In the genomic region with DNA sequence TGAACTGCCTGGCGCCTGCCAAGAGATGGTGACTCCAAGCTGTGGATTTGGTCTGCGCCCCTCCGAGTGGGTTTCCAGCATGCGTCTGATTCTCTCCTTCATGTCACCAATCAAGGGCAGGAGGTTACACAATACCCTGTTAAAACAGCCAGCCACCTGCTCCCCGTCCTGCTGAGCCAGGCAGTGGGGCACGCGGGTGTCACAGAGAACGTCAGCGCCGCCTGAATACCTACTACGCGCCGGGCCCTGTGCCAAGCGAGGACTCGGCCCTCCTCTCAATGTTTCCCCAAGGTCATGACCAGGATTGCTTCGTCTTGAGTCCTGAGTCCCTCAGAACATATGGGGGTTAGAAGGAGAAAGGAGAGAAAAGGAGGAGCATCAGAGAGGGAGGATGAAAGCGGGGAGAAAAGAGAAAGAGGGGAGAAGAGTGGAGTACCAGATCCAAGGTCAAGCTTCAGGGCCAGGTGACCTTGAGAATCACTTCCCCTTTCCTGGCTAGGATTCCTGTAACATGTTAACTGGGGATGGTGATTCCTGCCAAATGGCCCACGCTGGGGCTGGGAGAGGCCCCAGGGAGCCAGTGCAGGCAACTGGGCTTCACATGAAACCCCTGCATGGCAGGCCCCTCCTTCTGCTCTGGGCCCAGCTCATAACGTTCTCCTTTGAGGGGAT, we compare ENCODE assay signal across 28 cellular contexts.
"Had no signal": no experiment of that assay in that cellular context is flagged by ENCODE, and none has a peak within 500 bp of the region (broad histone marks: within the 10 kb centered on the region; RNA-seq: fewer than 3 reads in every experiment).

No MANE protein-coding gene starts in this region.

- H3K4me2 ChIP-seq: hepatocyte had no signal

- DNase-seq: activated CD4-positive, alpha-beta T cell treated with anti-CD3 and anti-CD28 coated beads for 4 hours; activated CD4-positive, alpha-beta T cell treated with anti-CD3 and anti-CD28 coated beads, Interleukin-2, amount 50 U/mL, for 4 hours; activated CD4-positive, CD25-positive, alpha-beta regulatory T cell; activated naive CD4-positive, alpha-beta T cell treated with Interleukin-2 at 50 U/mL for 16 hours; activated T-cell treated with anti-CD3 and anti-CD28 coated beads for 4 hours; activated T-cell treated with anti-CD3 and anti-CD28 coated beads, Interleukin-2, amount 50 U/mL, for 72 hours; anterior cingulate cortex; colonic mucosa; dorsolateral prefrontal cortex; effector memory CD4-positive, alpha-beta T cell; erythroblast; gastrocnemius medialis; islet precursor cell; left ventricle myocardium inferior; nephron progenitor cell; ovary; sigmoid colon; small intestine; stimulated activated CD4-positive, alpha-beta T cell treated with anti-CD3 and anti-CD28 coated beads, Interleukin-4, amount 100 ng/mL, for 24 hours; T-helper 1 cell had no signal

- H3K36me3 Mint-ChIP-seq: activated naive CD8-positive, alpha-beta T cell; stimulated activated effector memory CD8-positive, alpha-beta T cell treated with anti-CD3 and anti-CD28 coated beads, Interleukin-12 subunit alpha, Interleukin-12 subunit beta, amount 100 ng/mL, for 72 hours had no signal

- H3K4me1 Mint-ChIP-seq: stimulated activated effector memory CD8-positive, alpha-beta T cell treated with anti-CD3 and anti-CD28 coated beads, Interleukin-12 subunit alpha, Interleukin-12 subunit beta, amount 100 ng/mL, for 72 hours had no signal

- H3K79me2 ChIP-seq: hepatocyte had no signal

- H3K4me3 ChIP-seq: colonic mucosa, dorsolateral prefrontal cortex, gastrocnemius medialis, hepatocyte, left ventricle myocardium inferior, ovary, sigmoid colon, suprapubic skin, tibial nerve had no signal

- H3K9me3 ChIP-seq: colonic mucosa, gastrocnemius medialis, left ventricle myocardium inferior, ovary, sigmoid colon, suprapubic skin had no signal

- H3K27me3 ChIP-seq: colonic mucosa, dorsolateral prefrontal cortex, gastrocnemius medialis, hepatocyte, ovary, sigmoid colon, tibial nerve had no signal

- H3K36me3 ChIP-seq: colonic mucosa, gastrocnemius medialis, left ventricle myocardium inferior, ovary, sigmoid colon, suprapubic skin, tibial nerve had no signal

- H3K9me3 Mint-ChIP-seq: activated T-cell treated with anti-CD3 and anti-CD28 coated beads, Interleukin-2, amount 50 U/mL, for 72 hours; nephron progenitor cell; stimulated activated effector memory CD8-positive, alpha-beta T cell treated with anti-CD3 and anti-CD28 coated beads, Interleukin-12 subunit alpha, Interleukin-12 subunit beta, amount 100 ng/mL, for 72 hours; T-helper 2 cell treated with Interferon-gamma antibody and Interleukin-4, amounts not matched to agents 5 μg/mL and 100 μg/mL, for 36 hours had no signal

- H3K27ac Mint-ChIP-seq: activated naive CD8-positive, alpha-beta T cell; activated T-cell treated with anti-CD3 and anti-CD28 coated beads, Interleukin-2, amount 50 U/mL, for 72 hours; nephron progenitor cell; progenitor cell of endocrine pancreas; stimulated activated effector memory CD8-positive, alpha-beta T cell treated with anti-CD3 and anti-CD28 coated beads, Interleukin-12 subunit alpha, Interleukin-12 subunit beta, amount 100 ng/mL, for 72 hours; T-helper 2 cell treated with Interferon-gamma antibody and Interleukin-4, amounts not matched to agents 5 μg/mL and 100 μg/mL, for 36 hours had no signal

- H2AFZ ChIP-seq: hepatocyte had no signal

- ATAC-seq: activated T-cell treated with anti-CD3 and anti-CD28 coated beads, Interleukin-2, amount 50 U/mL, for 72 hours; gastrocnemius medialis; stimulated activated effector memory CD8-positive, alpha-beta T cell treated with anti-CD3 and anti-CD28 coated beads, Interleukin-12 subunit alpha, Interleukin-12 subunit beta, amount 100 ng/mL, for 72 hours had no signal

- H3K4me1 ChIP-seq: colonic mucosa, gastrocnemius medialis, left ventricle myocardium inferior, sigmoid colon, suprapubic skin had no signal

- FAIRE-seq: bronchial epithelial cell, small intestine had no signal

- H3K4me3 Mint-ChIP-seq: activated naive CD8-positive, alpha-beta T cell; activated T-cell treated with anti-CD3 and anti-CD28 coated beads, Interleukin-2, amount 50 U/mL, for 72 hours; nephron progenitor cell; stimulated activated effector memory CD8-positive, alpha-beta T cell treated with anti-CD3 and anti-CD28 coated beads, Interleukin-12 subunit alpha, Interleukin-12 subunit beta, amount 100 ng/mL, for 72 hours; T-helper 2 cell treated with Interferon-gamma antibody and Interleukin-4, amounts not matched to agents 5 μg/mL and 100 μg/mL, for 36 hours had no signal

- H3K27me3 Mint-ChIP-seq: activated naive CD8-positive, alpha-beta T cell had no signal

- H3K27ac ChIP-seq: colonic mucosa, dorsolateral prefrontal cortex, gastrocnemius medialis, hepatocyte, left ventricle myocardium inferior, ovary, sigmoid colon, suprapubic skin, tibial nerve had no signal
